Comparison of ENCODE assay signal across 1 cellular context in the genomic region with DNA sequence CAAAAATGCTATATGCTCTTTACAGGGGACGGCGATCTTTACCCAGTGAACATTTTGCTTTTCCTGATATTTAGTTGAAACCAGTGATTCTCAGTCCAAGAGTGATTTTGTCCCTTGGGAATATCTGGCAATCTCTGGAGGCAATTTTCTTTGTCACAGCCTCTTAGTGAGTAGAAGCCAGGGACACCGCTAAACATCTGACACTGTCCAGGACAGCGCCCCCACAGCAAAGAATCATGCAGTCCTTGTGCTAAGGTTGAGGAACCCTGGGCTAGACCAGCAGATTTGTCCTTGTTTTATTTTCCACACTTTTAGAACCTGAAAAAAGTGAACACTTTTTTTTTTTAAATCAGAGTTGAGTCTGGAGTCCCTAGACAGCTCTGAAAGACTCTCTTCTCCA.
TF ChIP-seq lines count a peak whose summit lies in the region.

No MANE protein-coding gene starts in this region.

TF ChIP-seq in K562, 482 proteins besides CTCF, POLR2A, EP300 and RAD21:
- TF ChIP-seq, protein P1, sequence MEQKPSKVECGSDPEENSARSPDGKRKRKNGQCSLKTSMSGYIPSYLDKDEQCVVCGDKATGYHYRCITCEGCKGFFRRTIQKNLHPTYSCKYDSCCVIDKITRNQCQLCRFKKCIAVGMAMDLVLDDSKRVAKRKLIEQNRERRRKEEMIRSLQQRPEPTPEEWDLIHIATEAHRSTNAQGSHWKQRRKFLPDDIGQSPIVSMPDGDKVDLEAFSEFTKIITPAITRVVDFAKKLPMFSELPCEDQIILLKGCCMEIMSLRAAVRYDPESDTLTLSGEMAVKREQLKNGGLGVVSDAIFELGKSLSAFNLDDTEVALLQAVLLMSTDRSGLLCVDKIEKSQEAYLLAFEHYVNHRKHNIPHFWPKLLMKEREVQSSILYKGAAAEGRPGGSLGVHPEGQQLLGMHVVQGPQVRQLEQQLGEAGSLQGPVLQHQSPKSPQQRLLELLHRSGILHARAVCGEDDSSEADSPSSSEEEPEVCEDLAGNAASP (IDR thresholded peaks at IDR 0.05): no peak
- no peak for TF ChIP-seq SNIP1 (IDR thresholded peaks at IDR 0.05; ENCODE audit: low read depth)
- no peak for TF ChIP-seq ZNF766 (CRISPR knock-in tag; conservative IDR thresholded peaks at IDR 0.05)
- TF ChIP-seq ZC3H11A (IDR thresholded peaks at IDR 0.05; ENCODE audit: low read depth, low read length): no peak
- TF ChIP-seq, protein P2, sequence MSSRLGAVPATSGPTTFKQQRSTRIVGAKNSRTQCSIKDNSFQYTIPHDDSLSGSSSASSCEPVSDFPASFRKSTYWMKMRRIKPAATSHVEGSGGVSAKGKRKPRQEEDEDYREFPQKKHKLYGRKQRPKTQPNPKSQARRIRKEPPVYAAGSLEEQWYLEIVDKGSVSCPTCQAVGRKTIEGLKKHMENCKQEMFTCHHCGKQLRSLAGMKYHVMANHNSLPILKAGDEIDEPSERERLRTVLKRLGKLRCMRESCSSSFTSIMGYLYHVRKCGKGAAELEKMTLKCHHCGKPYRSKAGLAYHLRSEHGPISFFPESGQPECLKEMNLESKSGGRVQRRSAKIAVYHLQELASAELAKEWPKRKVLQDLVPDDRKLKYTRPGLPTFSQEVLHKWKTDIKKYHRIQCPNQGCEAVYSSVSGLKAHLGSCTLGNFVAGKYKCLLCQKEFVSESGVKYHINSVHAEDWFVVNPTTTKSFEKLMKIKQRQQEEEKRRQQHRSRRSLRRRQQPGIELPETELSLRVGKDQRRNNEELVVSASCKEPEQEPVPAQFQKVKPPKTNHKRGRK (tag; IDR thresholded peaks at IDR 0.05): no peak
